ENCODE assay signal across 16 cellular contexts in the genomic region with DNA sequence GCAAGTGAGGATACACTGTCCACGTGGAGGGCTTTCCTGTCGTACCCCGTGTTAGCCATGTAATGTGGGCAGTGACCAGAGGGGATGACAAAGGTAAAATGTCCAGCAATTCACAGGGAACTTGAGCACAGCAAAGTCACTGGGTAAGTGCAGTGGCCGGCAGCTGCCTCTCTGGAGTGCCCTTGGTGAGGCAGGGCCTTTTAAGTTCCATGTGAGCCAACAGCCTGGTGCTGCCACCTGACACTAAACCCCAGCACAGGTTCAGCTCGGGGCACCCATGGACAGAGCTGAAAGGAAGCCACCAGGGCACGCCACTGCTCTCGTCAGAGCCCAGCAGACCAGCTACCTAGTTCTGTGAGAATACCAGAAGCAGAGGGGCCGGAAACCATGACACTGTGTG.
DNase-seq lines count a peak whose midpoint lies in the region; ATAC-seq and TF ChIP-seq lines count a peak whose summit lies in the region.
"Had no signal": no experiment of that assay in that cellular context is flagged by ENCODE, and none has a peak within 500 bp of the region (broad histone marks: within the 10 kb centered on the region; RNA-seq: fewer than 3 reads in every experiment).

No MANE protein-coding gene starts in this region.

- H3K4me1 ChIP-seq in left ventricle myocardium inferior (peaks cover 76% of the 10 kb centered on the region), skeletal muscle tissue (ENCODE audit: control insufficient read depth in 3 of 3, insufficient read depth in 3 of 3, low read length in 3 of 3) (peaks cover 28 to 58% (median 45%) of the 10 kb centered on the region in 3 donors)

- H3K27ac ChIP-seq in left ventricle myocardium inferior (replicated peaks) (peak overlapping the region; percentile 60), skeletal muscle tissue (ENCODE audit: low read depth, low read length) (peak overlapping the region; percentile 62)
- H3K27ac ChIP-seq: BLaER1 treated with 17β-estradiol and CSF1 and Interleukin-3, amounts not matched to agents 10 nM and 100 nM; GM23248; HL-60 had no signal

- intact Hi-C loops in Right ventricle myocardium inferior (cut with DNase I) (no loop called here), cardiac septum (cut with DNase I) (no loop called here), left ventricle myocardium inferior (cut with micrococcal nuclease) (no loop called here)

- H3K9me3 ChIP-seq in left ventricle myocardium inferior (replicated peaks) (no peaks in the 10 kb centered on the region), skeletal muscle tissue (ENCODE audit: control insufficient read depth in 3 of 3, low read length in 3 of 3) (no peaks in the 10 kb centered on the region)
- H3K9me3 ChIP-seq: BLaER1 treated with 17β-estradiol and CSF1 and Interleukin-3, amounts not matched to agents 10 nM and 100 nM had no signal

- no peak for TF ChIP-seq CTCF in left ventricle myocardium inferior (IDR thresholded peaks at IDR 0.05; ENCODE audit: borderline replicate concordance)

- DNase-seq in Right ventricle myocardium inferior (ENCODE audit: missing footprints) (peak; percentile 74), cardiac septum (ENCODE audit: low spot score) (no peak), left ventricle myocardium inferior (no peak), myocyte (ENCODE audit: low read depth) (peak; percentile 50), SW 1271 (lab: John Stamatoyannopoulos, UW) (no peak), COLO829 (ENCODE audit: low spot score) (no peak)
- DNase-seq in activated CD8-positive, alpha-beta memory T cell treated with anti-CD3 and anti-CD28 coated beads, Interleukin-2, amount 50 U/mL, for 4 hours: no peak
- DNase-seq: 8988T; CD4-positive, CD25-positive, alpha-beta regulatory T cell; DMS79; GM23248 had no signal

- H3K36me3 ChIP-seq in left ventricle myocardium inferior (no peaks in the 10 kb centered on the region), skeletal muscle tissue (ENCODE audit: control insufficient read depth in 3 of 3, insufficient read depth in 3 of 3, low read length in 3 of 3) (no peaks in the 10 kb centered on the region)
- H3K36me3 ChIP-seq: BLaER1 treated with 17β-estradiol and CSF1 and Interleukin-3, amounts not matched to agents 10 nM and 100 nM had no signal

- H3K27me3 ChIP-seq in left ventricle myocardium inferior (ENCODE audit: low read depth) (no peaks in the 10 kb centered on the region), skeletal muscle tissue (ENCODE audit: control insufficient read depth in 3 of 3, insufficient read depth in 3 of 3, low read length in 3 of 3) (no peaks in the 10 kb centered on the region)

- H3K4me3 ChIP-seq in left ventricle myocardium inferior (no peak overlapping the region), skeletal muscle tissue (ENCODE audit: low read length in 3 of 3) (peak overlapping the region in 1 of 3 donors; percentile 54)
- H3K4me3 ChIP-seq: BLaER1 treated with 17β-estradiol and CSF1 and Interleukin-3, amounts not matched to agents 10 nM and 100 nM; GM12878; GM23248 had no signal

- peak; percentile 45 for ATAC-seq in Right ventricle myocardium inferior
- ATAC-seq: GM12878, HCT116 had no signal

- H3K9ac ChIP-seq in skeletal muscle tissue (ENCODE audit: low read depth in 1 of 3, low read length in 3 of 3): peak overlapping the region; percentile 23 to 76 (median 66)
- H3K9ac ChIP-seq: BLaER1 treated with 17β-estradiol and CSF1 and Interleukin-3, amounts not matched to agents 10 nM and 100 nM; GM23248 had no signal

Comparison
In these comparisons a context has a peak if more than half of its experiments do, and no peak if none do; other contexts are left out.
1. DNase-seq: peak in Right ventricle myocardium inferior (single experiment) and myocyte (single experiment); none in cardiac septum (single experiment), left ventricle myocardium inferior (single experiment), SW 1271 (0 of 2), activated CD8-positive, alpha-beta memory T cell treated with anti-CD3 and anti-CD28 coated beads, Interleukin-2, amount 50 U/mL, for 4 hours (single experiment) and COLO829 (single experiment).